In genomic region chr11:34232810-34233209, GRCh38 we compare ENCODE assay signal across 21 cellular contexts.
"Had no signal": no experiment of that assay in that cellular context is flagged by ENCODE, and none has a peak within 500 bp of the region (broad histone marks: within the 10 kb centered on the region; RNA-seq: fewer than 3 reads in every experiment).

No MANE protein-coding gene starts in this region.

- H3K36me3 Mint-ChIP-seq: mesothelial cell of epicardium had no signal

- ATAC-seq: heart left ventricle; left lobe of liver; pancreas; right cardiac atrium; stimulated activated naive CD8-positive, alpha-beta T cell treated with anti-CD3 and anti-CD28 coated beads, Interleukin-15, amount 100 ng/mL, for 72 hours had no signal

- H3K27ac Mint-ChIP-seq: endodermal cell; mesothelial cell of epicardium; nephron; progenitor cell of endocrine pancreas; stimulated activated naive CD8-positive, alpha-beta T cell treated with anti-CD3 and anti-CD28 coated beads, Interleukin-15, amount 100 ng/mL, for 72 hours had no signal

- H3K4me1 ChIP-seq: colonic mucosa, pancreas had no signal

- H3K27me3 ChIP-seq: colonic mucosa, heart left ventricle, pancreas, transverse colon had no signal

- H3K9me3 ChIP-seq: colonic mucosa, heart left ventricle, pancreas, thoracic aorta, transverse colon had no signal

- H3K4me3 ChIP-seq: colonic mucosa, heart left ventricle, pancreas, thoracic aorta, transverse colon had no signal

- H3K4me3 Mint-ChIP-seq: endodermal cell, mesothelial cell of epicardium, nephron had no signal

- H3K9me3 Mint-ChIP-seq: endodermal cell, mesothelial cell of epicardium, nephron had no signal

- H3K36me3 ChIP-seq: colonic mucosa, heart left ventricle, pancreas, thoracic aorta, transverse colon had no signal

- DNase-seq: colonic mucosa; dermis blood vessel endothelial cell; endodermal cell; erythroblast; foreskin melanocyte; heart left ventricle; hippocampal formation; kidney glomerular epithelial cell; mammary epithelial cell; occipital lobe; pancreas; small intestine; stimulated activated CD4-positive, alpha-beta T cell treated with anti-CD3 and anti-CD28 coated beads, Interleukin-12 subunit alpha, Interleukin-12 subunit beta, amount 100 ng/mL, for 4 hours; stimulated activated naive CD8-positive, alpha-beta T cell treated with anti-CD3 and anti-CD28 coated beads, Interleukin-15, amount 100 ng/mL, for 72 hours; transverse colon had no signal

- H3K27ac ChIP-seq: heart left ventricle, thoracic aorta had no signal
